Comparison of ENCODE assay signal across 8 cellular contexts in genomic region chr1:219416598-219417238, GRCh38.
DNase-seq lines count a peak whose midpoint lies in the region; ATAC-seq and TF ChIP-seq lines count a peak whose summit lies in the region.

No MANE protein-coding gene starts in this region.

- no peaks in the 10 kb centered on the region for H3K27me3 ChIP-seq in PC-9 (ENCODE audit: insufficient read depth, low read depth)
- no peaks in the 10 kb centered on the region for H3K27me3 ChIP-seq in gastroesophageal sphincter

- no peak overlapping the region for H3K27ac ChIP-seq in PC-9
- H3K27ac ChIP-seq in gastroesophageal sphincter: no peak overlapping the region

- no peaks in the 10 kb centered on the region for H3K79me2 ChIP-seq in PC-9 (ENCODE audit: low read depth)

- H2AFZ ChIP-seq in PC-9: no peak overlapping the region

- TF ChIP-seq POLR2A in gastroesophageal sphincter (IDR thresholded peaks at IDR 0.05): no peak

- no peaks in the 10 kb centered on the region for H4K20me1 ChIP-seq in PC-9 (ENCODE audit: insufficient read depth)

- no peaks in the 10 kb centered on the region for H3F3A ChIP-seq in PC-9 (ENCODE audit: insufficient read depth, low read depth)

- intact Hi-C loops in PC-9 (cut with micrococcal nuclease; ENCODE audit: unreplicated experiment): loop anchor here (1.0 kb wide), 2 partner anchors 112 to 1086 kb away; no protein-coding TSS in a partner anchor

- no peak for TF ChIP-seq EP300 in gastroesophageal sphincter (IDR thresholded peaks at IDR 0.05)

- no peaks in the 10 kb centered on the region for H3K9me2 ChIP-seq in PC-9 (ENCODE audit: insufficient read depth)

- DNase-seq in DMS53 (lab: John Stamatoyannopoulos, UW) (peak; percentile 90), PC-9 (peak; percentile 44 to 57), activated T-helper 1 cell treated with Interleukin-2 at 50 U/mL for 16 hours (ENCODE audit: low read depth) (peak; percentile 7), pons (ENCODE audit: low spot score) (peak; percentile 44), GDM1 (lab: John Stamatoyannopoulos, UW) (no peak)

- H3K9me3 ChIP-seq in PC-9 (ENCODE audit: insufficient read depth, low read depth) (no peaks in the 10 kb centered on the region), gastroesophageal sphincter (no peaks in the 10 kb centered on the region)

- no peak overlapping the region for H3K4me3 ChIP-seq in PC-9
- H3K4me3 ChIP-seq in gastroesophageal sphincter: no peak overlapping the region

- H3K36me3 ChIP-seq in PC-9 (ENCODE audit: low read depth): no peaks in the 10 kb centered on the region
- no peaks in the 10 kb centered on the region for H3K36me3 ChIP-seq in gastroesophageal sphincter

- POLR2A ChIA-PET in PC-9 (lab: Charles Lee; ENCODE audit: unreplicated experiment): no interaction called here

- H3K4me1 ChIP-seq in PC-9 (replicated peaks; ENCODE audit: insufficient read depth) (no peaks in the 10 kb centered on the region), gastroesophageal sphincter (no peaks in the 10 kb centered on the region)

- no peak overlapping the region for H3K4me2 ChIP-seq in PC-9

- ATAC-seq in GM21367 (IDR thresholded peaks at IDR 0.05; ENCODE audit: unreplicated experiment): peak; percentile 99
- peak; percentile 91 for ATAC-seq in HG03571 (IDR thresholded peaks at IDR 0.05; ENCODE audit: unreplicated experiment)
- ATAC-seq in gastroesophageal sphincter: peak; percentile 38

- 0 to 75% methylated on average over 1 of the region's 1 CpG for WGBS in gastroesophageal sphincter (ENCODE audit: low coverage in 1 of 2), 2 donors

- CTCF ChIA-PET in PC-9 (lab: Charles Lee): interaction anchor here (0.6 to 1.0 kb wide), 4 partner anchors 149 to 1129 kb away, joined by 3 to 4 read pairs (median 3); no protein-coding TSS in a partner anchor

- BruUV-seq in PC-9 (replicated peaks; lab: Mats Ljungman, UMichigan): no TSS peak

- TF ChIP-seq CTCF in PC-9 (conservative IDR thresholded peaks at IDR 0.05): peak; percentile 71
- peak; percentile 26 to 64 (median 36) for TF ChIP-seq CTCF in gastroesophageal sphincter (IDR thresholded peaks at IDR 0.05)

Comparison
In these comparisons a context has a peak if more than half of its experiments do, and no peak if none do; other contexts are left out.
1. ATAC-seq: peak in every context shown above with its lines; median percentile 99 in GM21367; 91 in HG03571; 38 in gastroesophageal sphincter.